In the genomic region with DNA sequence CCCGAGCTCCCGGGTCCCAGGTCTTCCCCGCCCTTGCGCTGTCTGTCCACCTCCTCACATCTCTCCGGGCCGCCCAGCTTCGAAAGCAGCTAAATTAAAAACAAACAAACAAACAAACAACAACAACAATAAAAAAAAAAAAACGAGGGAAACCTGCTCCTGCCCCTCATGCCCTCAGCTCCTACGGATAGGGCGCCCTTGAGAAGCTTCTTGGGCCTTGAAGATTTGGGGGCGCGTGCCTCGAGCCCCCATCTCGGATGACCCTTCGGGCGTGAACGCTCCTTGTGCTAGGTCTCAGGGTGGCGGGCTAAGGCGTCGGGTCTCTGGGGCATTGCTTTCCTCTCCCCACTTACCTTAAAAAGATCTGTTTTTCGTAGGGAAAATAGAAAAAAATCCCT, we compare ENCODE assay signal across 8 cellular contexts. TPM values are rescaled to one million over a fixed set of nuclear protein-coding genes. Genes with fewer than 3 reads are reported as not detected.
DNase-seq lines count a peak whose midpoint lies in the region; ATAC-seq and TF ChIP-seq lines count a peak whose summit lies in the region.

No MANE protein-coding gene starts in this region.

- H2AFZ ChIP-seq in Karpas-422 (ENCODE audit: low read length) = no peak overlapping the region

- H3K27me3 ChIP-seq in CD8-positive, alpha-beta memory T cell (ENCODE audit: insufficient read depth, low read length, poor library complexity, severe bottlenecking) = peaks cover 27% of the 10 kb centered on the region
- no peaks in the 10 kb centered on the region for H3K27me3 ChIP-seq in prostate gland (replicated peaks; ENCODE audit: insufficient read depth)
- no peaks in the 10 kb centered on the region for H3K27me3 ChIP-seq in Karpas-422 (ENCODE audit: low read length)

- peak overlapping the region in 3 of 8 donors; percentile 23 to 80 (median 56) for H3K27ac Mint-ChIP-seq in CD8-positive, alpha-beta memory T cell

- no peak for ATAC-seq in activated CD4-positive, CD25-positive, alpha-beta regulatory T cell treated with anti-CD3 and anti-CD28 coated beads, Interleukin-2, amount 50 U/mL, for 24 hours
- no peak for ATAC-seq in GM19395 (IDR thresholded peaks at IDR 0.05; ENCODE audit: unreplicated experiment)

- H3K27me3 Mint-ChIP-seq in CD8-positive, alpha-beta memory T cell = peaks cover 53 to 74% of the 10 kb centered on the region in 2 donors

- peaks cover 11% of the 10 kb centered on the region for H3K4me1 ChIP-seq in CD8-positive, alpha-beta memory T cell (ENCODE audit: insufficient read depth, low read length)
- H3K4me1 ChIP-seq in prostate gland (replicated peaks) (no peaks in the 10 kb centered on the region), Karpas-422 (ENCODE audit: low read length) (no peaks in the 10 kb centered on the region)

- no peaks in the 10 kb centered on the region for H4K20me1 ChIP-seq in Karpas-422 (ENCODE audit: insufficient read depth, low read depth, low read length)

- CTCF ChIA-PET in CD8-positive, alpha-beta memory T cell (lab: Charles Lee) = interaction anchor here (0.8 to 1.1 kb wide), 3 partner anchors 26 to 121 kb away, joined by 3 to 4 read pairs (median 3); no protein-coding TSS in a partner anchor

- no peak overlapping the region for H3K4me2 ChIP-seq in Karpas-422 (ENCODE audit: low read depth, low read length, poor library complexity, severe bottlenecking)

- no peaks in the 10 kb centered on the region for H3K9me3 Mint-ChIP-seq in CD8-positive, alpha-beta memory T cell

- DNase-seq in CD8-positive, alpha-beta memory T cell = no peak
- DNase-seq in SK-N-MC (ENCODE audit: low read depth, low spot score) = no peak
- DNase-seq in fibroblast of the aortic adventitia (ENCODE audit: low read depth) = no peak
- no peak for DNase-seq in prostate gland (ENCODE audit: low spot score)
- DNase-seq in cerebellar nuclear complex (lab: John Stamatoyannopoulos, UW) = no peak
- DNase-seq in Karpas-422 = no peak

- H3K79me2 ChIP-seq in Karpas-422 (ENCODE audit: low read length) = no peaks in the 10 kb centered on the region

- peak overlapping the region; percentile 59 for H3K4me3 ChIP-seq in CD8-positive, alpha-beta memory T cell (ENCODE audit: low read length)
- peak overlapping the region; percentile 89 for H3K4me3 ChIP-seq in SK-N-MC
- peak overlapping the region; percentile 64 for H3K4me3 ChIP-seq in fibroblast of the aortic adventitia (ENCODE audit: low read depth, low read length)
- peak overlapping the region; percentile 41 to 42 for H3K4me3 ChIP-seq in prostate gland
- H3K4me3 ChIP-seq in Karpas-422 (ENCODE audit: low read length) = no peak overlapping the region

- no peaks in the 10 kb centered on the region for H3K36me3 Mint-ChIP-seq in CD8-positive, alpha-beta memory T cell

- 1% methylated on average over 21 of the region's 21 CpGs for WGBS in prostate gland

- H3K27ac ChIP-seq in CD8-positive, alpha-beta memory T cell (ENCODE audit: low read depth, low read length) = no peak overlapping the region
- no peak overlapping the region for H3K27ac ChIP-seq in SK-N-MC
- peak overlapping the region; percentile 53 to 61 for H3K27ac ChIP-seq in prostate gland
- H3K27ac ChIP-seq in Karpas-422 (ENCODE audit: low read length) = no peak overlapping the region

- TF ChIP-seq CTCF in fibroblast of the aortic adventitia (IDR thresholded peaks at IDR 0.05; ENCODE audit: insufficient read depth, low read length) = no peak
- TF ChIP-seq CTCF in prostate gland (IDR thresholded peaks at IDR 0.05) = no peak

- intact Hi-C loops in prostate gland (cut with DNase I) = no loop called here

- peak overlapping the region; percentile 80 to 93 (median 84) for H3K4me3 Mint-ChIP-seq in CD8-positive, alpha-beta memory T cell

- H3K9ac ChIP-seq in SK-N-MC (ENCODE audit: insufficient read length) = peak overlapping the region; percentile 54
- no peak overlapping the region for H3K9ac ChIP-seq in Karpas-422 (ENCODE audit: low read length)

- POLR2A ChIA-PET in CD8-positive, alpha-beta memory T cell (lab: Charles Lee) = interaction anchor here (0.6 kb wide), 2 partner anchors 349 to 748 kb away, joined by 3 to 5 read pairs; no protein-coding TSS in a partner anchor

- no peaks in the 10 kb centered on the region for H3K9me3 ChIP-seq in CD8-positive, alpha-beta memory T cell (ENCODE audit: low read length)
- H3K9me3 ChIP-seq in SK-N-MC (ENCODE audit: low read depth, low read length) (no peaks in the 10 kb centered on the region), prostate gland (no peaks in the 10 kb centered on the region), Karpas-422 (ENCODE audit: low read length) (no peaks in the 10 kb centered on the region)

- peaks cover 20 to 32% (median 22%) of the 10 kb centered on the region in 3 donors for H3K4me1 Mint-ChIP-seq in CD8-positive, alpha-beta memory T cell

- TF ChIP-seq POLR2A in prostate gland (IDR thresholded peaks at IDR 0.05) = no peak

- H3K36me3 ChIP-seq in CD8-positive, alpha-beta memory T cell (ENCODE audit: insufficient read depth, low read length) = no peaks in the 10 kb centered on the region
- H3K36me3 ChIP-seq in SK-N-MC (ENCODE audit: insufficient read depth, low read length) (no peaks in the 10 kb centered on the region), prostate gland (no peaks in the 10 kb centered on the region), Karpas-422 (ENCODE audit: insufficient read depth, low read length) (no peaks in the 10 kb centered on the region)

- H3K9me2 ChIP-seq in Karpas-422 (replicated peaks; ENCODE audit: insufficient read depth, low read length) = no peaks in the 10 kb centered on the region

RNA-seq across cellular contexts. Expression of a gene that starts 0.7 kb away (rescaled TPM):
- total RNA-seq in CD8-positive, alpha-beta memory T cell = under 1 TPM; 0.13 to 0.18 TPM
- polyA plus RNA-seq in CD8-positive, alpha-beta memory T cell = not detected
- total RNA-seq in fibroblast of the aortic adventitia (ENCODE audit: low replicate concordance) (0.36 TPM in 1 of 2 replicates, not detected in the other), prostate gland (1 to 10 TPM; 5.2 to 5.7 TPM)
- total RNA-seq in Karpas-422 (2014; rRNA removed; shearing (Covaris generic); ENCODE audit: low replicate concordance) = not detected in 2 replicates

Comparison
In these comparisons a context has a peak if more than half of its experiments do, and no peak if none do; other contexts are left out.
1. H3K27ac ChIP-seq: peak in prostate gland (2 of 2); none in CD8-positive, alpha-beta memory T cell (single experiment), SK-N-MC (single experiment) and Karpas-422 (single experiment).